38 cellular contexts compared by ENCODE assay signal in genomic region chrX:28701222-28701621, GRCh38.
DNase-seq lines count a peak whose midpoint lies in the region; ATAC-seq, FAIRE-seq and TF ChIP-seq lines count a peak whose summit lies in the region.
"Had no signal": no experiment of that assay in that cellular context is flagged by ENCODE, and none has a peak within 500 bp of the region (broad histone marks: within the 10 kb centered on the region; RNA-seq: fewer than 3 reads in every experiment).

No MANE protein-coding gene starts in this region.

- H3K4me3 Mint-ChIP-seq in MCF 10A (ENCODE audit: unreplicated experiment) = no peak overlapping the region
- H3K4me3 Mint-ChIP-seq: activated CD4-positive, alpha-beta T cell treated with anti-CD3 and anti-CD28 coated beads for 36 hours; activated naive CD8-positive, alpha-beta T cell treated with anti-CD3 and anti-CD28 coated beads, Interleukin-2, amount 10 ng/mL, durations not matched to agents 7 days and 5 days; activated T-cell treated with anti-CD3 and anti-CD28 coated beads, Interleukin-2, amount 50 U/mL, for 24 hours; CD4-positive, alpha-beta memory T cell; T-helper 17 cell had no signal

- no peaks in the 10 kb centered on the region for H3K27me3 Mint-ChIP-seq in MCF 10A (ENCODE audit: insufficient read depth, unreplicated experiment)
- H3K27me3 Mint-ChIP-seq: activated CD4-positive, alpha-beta T cell treated with anti-CD3 and anti-CD28 coated beads for 36 hours; activated naive CD8-positive, alpha-beta T cell treated with anti-CD3 and anti-CD28 coated beads, Interleukin-2, amount 10 ng/mL, durations not matched to agents 7 days and 5 days; CD4-positive, alpha-beta memory T cell; T-helper 17 cell had no signal

- H3K4me3 ChIP-seq in breast epithelium = no peak overlapping the region
- H3K4me3 ChIP-seq in GM12878 = no peak overlapping the region
- no peak overlapping the region for H3K4me3 ChIP-seq in fibroblast of villous mesenchyme (ENCODE audit: low read depth, low read length)
- H3K4me3 ChIP-seq: gastroesophageal sphincter, K562, MG63, psoas muscle, SK-N-MC, testis, vagina had no signal

- no peak overlapping the region for H3K9ac ChIP-seq in GM12878 (ENCODE audit: control insufficient read depth, insufficient read depth, low read length)

- RAD21 ChIA-PET in GM12878 (lab: Charles Lee; ENCODE audit: unreplicated experiment) = no interaction called here

- no peaks in the 10 kb centered on the region for H3K79me2 ChIP-seq in GM12878 (ENCODE audit: control insufficient read depth, insufficient read depth, low read length)

- ATAC-seq in GM12878 (0 out of 3 replicates have a peak, but pooled peaks have one; percentile 31), HG02840 (IDR thresholded peaks at IDR 0.05; ENCODE audit: low FRiP score, unreplicated experiment) (no peak)
- ATAC-seq: activated CD4-positive, alpha-beta T cell treated with anti-CD3 and anti-CD28 coated beads for 36 hours; esophagus mucosa; gastroesophageal sphincter; K562; left lobe of liver; psoas muscle; stimulated activated naive CD8-positive, alpha-beta T cell treated with anti-CD3 and anti-CD28 coated beads, Interleukin-15, Interleukin-2, amounts not matched to agents 100 U/mL and 50 U/mL, for 24 hours; T-helper 17 cell had no signal

- no peak overlapping the region for H3K27ac ChIP-seq in breast epithelium
- H3K27ac ChIP-seq in GM12878 (ENCODE audit: control insufficient read depth, insufficient read depth) = no peak overlapping the region
- H3K27ac ChIP-seq: gastroesophageal sphincter, psoas muscle, SK-N-MC, testis, vagina had no signal

- H3K27ac Mint-ChIP-seq in MCF 10A (ENCODE audit: low read depth, unreplicated experiment) = no peak overlapping the region
- H3K27ac Mint-ChIP-seq: activated CD4-positive, alpha-beta T cell treated with anti-CD3 and anti-CD28 coated beads for 36 hours; activated naive CD8-positive, alpha-beta T cell treated with anti-CD3 and anti-CD28 coated beads, Interleukin-2, amount 10 ng/mL, durations not matched to agents 7 days and 5 days; activated T-cell treated with anti-CD3 and anti-CD28 coated beads, Interleukin-2, amount 50 U/mL, for 24 hours; CD4-positive, alpha-beta memory T cell; T-helper 17 cell had no signal

- TF ChIP-seq POLR2A in breast epithelium (IDR thresholded peaks at IDR 0.05) (no peak), GM12878 (IDR thresholded peaks at IDR 0.05; ENCODE audit: low read depth, low read length) (no peak)

- CTCF ChIA-PET in MCF 10A (lab: Yijun Ruan, JAX) = interaction anchor here (0.5 to 0.6 kb wide), 2 partner anchors 72 to 257 kb away, joined by 3 read pairs; no protein-coding TSS in a partner anchor
- CTCF ChIA-PET in GM12878 (lab: Yijun Ruan, JAX) = interaction anchor here (1.0 kb wide), 1 partner anchor 11 kb away, joined by 3 read pairs; no protein-coding TSS in a partner anchor

- no peaks in the 10 kb centered on the region for H3K4me1 Mint-ChIP-seq in MCF 10A (ENCODE audit: insufficient read depth, unreplicated experiment)
- H3K4me1 Mint-ChIP-seq: activated CD4-positive, alpha-beta T cell treated with anti-CD3 and anti-CD28 coated beads for 36 hours; activated naive CD8-positive, alpha-beta T cell treated with anti-CD3 and anti-CD28 coated beads, Interleukin-2, amount 10 ng/mL, durations not matched to agents 7 days and 5 days; CD4-positive, alpha-beta memory T cell; T-helper 17 cell had no signal

- H4K20me1 ChIP-seq in GM12878 (ENCODE audit: control insufficient read depth, insufficient read depth) = no peaks in the 10 kb centered on the region

- POLR2A ChIA-PET in MCF 10A (lab: Yijun Ruan, JAX) = no interaction called here
- POLR2A ChIA-PET in GM12878 (lab: Charles Lee) = no interaction called here

- H3K36me3 ChIP-seq in breast epithelium (no peaks in the 10 kb centered on the region), GM12878 (ENCODE audit: control insufficient read depth in 2 of 2, insufficient read depth in 2 of 2, low read length in 1 of 2) (no peaks in the 10 kb centered on the region)
- H3K36me3 ChIP-seq: gastroesophageal sphincter, MG63, vagina had no signal

- TF ChIP-seq CTCF in MCF 10A (IDR thresholded peaks at IDR 0.05; ENCODE audit: unreplicated experiment) = peak; percentile 22
- TF ChIP-seq CTCF in breast epithelium (IDR thresholded peaks at IDR 0.05) = no peak
- peak in 1 of 3 experiments; percentile 26; a peak in 2 of 6 replicates for TF ChIP-seq CTCF in GM12878 (IDR thresholded peaks at IDR 0.05 in 2 of 3, conservative IDR thresholded peaks at IDR 0.05 in 1 of 3; ENCODE audit: control insufficient read depth in 2 of 3, extremely low read depth in 1 of 3, insufficient read depth in 1 of 3, low read depth in 3 of 3, low read length in 3 of 3)
- peak; percentile 3 for TF ChIP-seq CTCF in fibroblast of villous mesenchyme (IDR thresholded peaks at IDR 0.05; ENCODE audit: insufficient read depth, low read depth, low read length)

- H3K4me2 ChIP-seq in GM12878 (ENCODE audit: control insufficient read depth, insufficient read depth) = no peak overlapping the region

- H3K4me1 ChIP-seq in breast epithelium = no peaks in the 10 kb centered on the region
- no peaks in the 10 kb centered on the region for H3K4me1 ChIP-seq in GM12878 (ENCODE audit: control insufficient read depth, insufficient read depth, low read length)
- H3K4me1 ChIP-seq: gastroesophageal sphincter, psoas muscle, testis, vagina had no signal

- FAIRE-seq in GM12878 (lab: Jason Lieb, UNC) = no peak
- no peak for FAIRE-seq in urothelium cell line (lab: Jason Lieb, UNC)
- FAIRE-seq: A204.1, G401.6, GM19239, K562 had no signal

- in situ Hi-C loops in GM12878 (cut with MboI) = no loop called here

- H2AFZ ChIP-seq in GM12878 (ENCODE audit: control insufficient read depth, low read depth, low read length) = no peak overlapping the region

- no peak for TF ChIP-seq EP300 in GM12878 (IDR thresholded peaks at IDR 0.05; ENCODE audit: borderline replicate concordance in 1 of 2, control insufficient read depth in 1 of 2, low read depth in 2 of 2, low read length in 2 of 2)

- no peaks in the 10 kb centered on the region for H3K36me3 Mint-ChIP-seq in MCF 10A (ENCODE audit: insufficient read depth, unreplicated experiment)
- H3K36me3 Mint-ChIP-seq: activated naive CD8-positive, alpha-beta T cell treated with anti-CD3 and anti-CD28 coated beads, Interleukin-2, amount 10 ng/mL, durations not matched to agents 7 days and 5 days; CD4-positive, alpha-beta memory T cell had no signal

- SMC1A ChIA-PET in GM12878 (lab: Charles Lee; ENCODE audit: uncharacterized antibody, unreplicated experiment) = interaction anchor here (0.5 kb wide), 1 partner anchor 87 kb away, joined by 3 read pairs; no protein-coding TSS in a partner anchor

- H3K9me3 Mint-ChIP-seq in MCF 10A (ENCODE audit: unreplicated experiment) = peaks cover 14% of the 10 kb centered on the region
- H3K9me3 Mint-ChIP-seq: activated naive CD8-positive, alpha-beta T cell treated with anti-CD3 and anti-CD28 coated beads, Interleukin-2, amount 10 ng/mL, durations not matched to agents 7 days and 5 days; activated T-cell treated with anti-CD3 and anti-CD28 coated beads, Interleukin-2, amount 50 U/mL, for 24 hours had no signal

- WGBS in GM12878 (ENCODE audit: insufficient coverage, insufficient replicate concordance, low lambda C conversion rate, missing lambda C conversion rate) = 44% methylated on average over 1 of the region's 1 CpG

- intact Hi-C loops in MCF 10A (cut with micrococcal nuclease) = no loop called here
- intact Hi-C loops in breast epithelium (cut with DNase I; ENCODE audit: low total_unique reads) = no loop called here
- intact Hi-C loops in GM12878 (cut with micrococcal nuclease; ENCODE audit: unreplicated experiment) = no loop called here

- H3K27me3 ChIP-seq in breast epithelium (peaks cover 0 to 9% of the 10 kb centered on the region in 2 donors), GM12878 (replicated peaks in 1 of 2; ENCODE audit: control insufficient read depth in 2 of 2, insufficient read depth in 2 of 2, low read length in 1 of 2) (no peaks in the 10 kb centered on the region)
- H3K27me3 ChIP-seq: gastroesophageal sphincter, MG63, testis, vagina had no signal

- DNase-seq in MCF 10A (ENCODE audit: unreplicated experiment) (no peak), breast epithelium (ENCODE audit: low spot score in 2 of 2) (no peak), GM12878 (ENCODE audit: low read depth, low spot score) (no peak), fibroblast of villous mesenchyme (ENCODE audit: low read depth) (no peak), retina (no peak), urothelium cell line (ENCODE audit: low spot score) (no peak), ecto neural progenitor cell (ENCODE audit: low spot score) (no peak)
- DNase-seq: activated CD4-positive, alpha-beta T cell treated with anti-CD3 and anti-CD28 coated beads for 36 hours; activated CD8-positive, alpha-beta memory T cell treated with anti-CD3 and anti-CD28 coated beads for 24 hours; activated gamma-delta T cell; activated naive CD8-positive, alpha-beta T cell treated with anti-CD3 and anti-CD28 coated beads, Interleukin-2, amount 10 ng/mL, durations not matched to agents 7 days and 5 days; activated T-cell treated with anti-CD3 and anti-CD28 coated beads, Interleukin-2, amount 50 U/mL, for 24 hours; AML-193; CD4-positive, alpha-beta memory T cell; DMS 273 treated with DMSO at 0.1 percent for 48 hours; effector memory CD4-positive, alpha-beta T cell; H7; hippocampal formation; mesenchymal stem cell; MG63; NCI-H1105 treated with DMSO at 0.1 percent for 48 hours; NCI-H2029 treated with DMSO at 0.1 percent for 48 hours; NCI-H69; psoas muscle; stimulated activated CD4-positive, alpha-beta T cell treated with anti-CD3 and anti-CD28 coated beads, Interleukin-15, amount 100 ng/mL, for 24 hours; stimulated activated naive CD8-positive, alpha-beta T cell treated with anti-CD3 and anti-CD28 coated beads, Interleukin-15, Interleukin-2, amounts not matched to agents 100 U/mL and 50 U/mL, for 24 hours; T-helper 17 cell; testis had no signal

- no TSS peak for BruUV-seq in MCF 10A (replicated peaks; lab: Mats Ljungman, UMichigan)
- BruUV-seq in GM12878 (replicated peaks; lab: Mats Ljungman, UMichigan) = no TSS peak

- H3K9me3 ChIP-seq in breast epithelium = no peaks in the 10 kb centered on the region
- H3K9me3 ChIP-seq in GM12878 (replicated peaks; ENCODE audit: control insufficient read depth, insufficient read depth, low read length) = no peaks in the 10 kb centered on the region
- H3K9me3 ChIP-seq: gastroesophageal sphincter, MG63, psoas muscle, testis, vagina had no signal

- TF ChIP-seq RAD21 in GM12878 (IDR thresholded peaks at IDR 0.05; ENCODE audit: insufficient read depth, low read depth, low read length) = no peak

Comparison
In these comparisons a context has a peak if more than half of its experiments do, and no peak if none do; other contexts are left out.
1. CTCF ChIP-seq: peak in MCF 10A (single experiment) and fibroblast of villous mesenchyme (single experiment); none in breast epithelium (0 of 3).